In the genomic region with DNA sequence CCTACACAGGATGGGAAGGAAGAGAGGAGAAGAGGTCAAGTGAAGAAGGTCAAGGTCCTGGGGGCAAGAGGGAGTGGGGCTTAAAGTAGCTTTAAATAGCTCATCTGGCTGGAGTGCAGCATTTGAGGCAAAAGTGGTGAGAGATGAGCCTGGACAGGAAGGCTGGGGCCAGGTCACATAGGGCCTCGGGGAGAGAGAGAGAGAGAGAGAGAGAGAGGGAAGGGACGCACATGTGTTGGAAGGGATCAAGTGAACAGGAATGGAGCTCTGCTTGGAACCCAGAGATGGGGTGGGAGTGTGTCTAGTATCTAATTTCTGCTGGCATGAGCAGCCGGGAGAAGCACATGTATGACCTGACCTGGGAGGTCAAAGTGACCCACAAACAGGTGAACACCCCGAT, we compare ENCODE assay signal across 2 cellular contexts.
TF ChIP-seq lines count a peak whose summit lies in the region.

No MANE protein-coding gene starts in this region.

TF ChIP-seq in A549, 52 proteins besides CTCF, POLR2A, EP300 and RAD21:
- TF ChIP-seq ESRRA (IDR thresholded peaks at IDR 0.05; ENCODE audit: borderline replicate concordance, low read length) = no peak
- no peak for TF ChIP-seq RCOR1 (IDR thresholded peaks at IDR 0.05; ENCODE audit: low read depth, low read length)
- no peak for TF ChIP-seq CBX2 (IDR thresholded peaks at IDR 0.05; ENCODE audit: borderline replicate concordance, low read depth)
- TF ChIP-seq MYC (IDR thresholded peaks at IDR 0.05; ENCODE audit: borderline replicate concordance, low read length) = no peak

TF ChIP-seq in H1, 55 proteins besides CTCF, POLR2A, EP300 and RAD21:
- TF ChIP-seq SP4 (IDR thresholded peaks at IDR 0.05; ENCODE audit: low read length) = no peak
- TF ChIP-seq SIN3A (conservative IDR thresholded peaks at IDR 0.05 in 1 of 2, IDR thresholded peaks at IDR 0.05 in 1 of 2; ENCODE audit: low read depth in 1 of 2, low read length in 2 of 2) = no peak
- TF ChIP-seq CHD1 (IDR thresholded peaks at IDR 0.05; ENCODE audit: low read depth, low read length) = no peak
- TF ChIP-seq RFX5 (IDR thresholded peaks at IDR 0.05; ENCODE audit: borderline replicate concordance, low read depth, low read length) = no peak
- TF ChIP-seq TEAD4 (IDR thresholded peaks at IDR 0.05; ENCODE audit: low read depth, low read length) = no peak
- TF ChIP-seq CHD7 (IDR thresholded peaks at IDR 0.05; ENCODE audit: insufficient replicate concordance, low read length) = no peak
- TF ChIP-seq BACH1 (IDR thresholded peaks at IDR 0.05; ENCODE audit: low read length) = no peak
- no peak for TF ChIP-seq NRF1 (IDR thresholded peaks at IDR 0.05; ENCODE audit: low read depth, low read length)
- TF ChIP-seq TBP (IDR thresholded peaks at IDR 0.05; ENCODE audit: low read depth, low read length) = no peak
- no peak for TF ChIP-seq ZNF274 (IDR thresholded peaks at IDR 0.05; ENCODE audit: borderline replicate concordance, extremely low read depth, low read length)
- no peak for TF ChIP-seq CEBPB (IDR thresholded peaks at IDR 0.05; ENCODE audit: low read depth, low read length)
- TF ChIP-seq KDM1A (IDR thresholded peaks at IDR 0.05; ENCODE audit: borderline replicate concordance, low read length) = no peak
- no peak for TF ChIP-seq SIRT6 (IDR thresholded peaks at IDR 0.05; ENCODE audit: low read length)
- TF ChIP-seq CHD2 (IDR thresholded peaks at IDR 0.05; ENCODE audit: low read length) = no peak
- no peak for TF ChIP-seq NANOG (IDR thresholded peaks at IDR 0.05; ENCODE audit: insufficient read depth, low read depth, low read length, poor library complexity, severe bottlenecking)
